In genomic region chr3:169527539-169527938, GRCh38 we compare ENCODE assay signal across 29 cellular contexts.
"Had no signal": no experiment of that assay in that cellular context is flagged by ENCODE, and none has a peak within 500 bp of the region (broad histone marks: within the 10 kb centered on the region; RNA-seq: fewer than 3 reads in every experiment).

No MANE protein-coding gene starts in this region.

- H3K4me1 ChIP-seq: breast epithelium had no signal

- H3K4me1 Mint-ChIP-seq: activated CD4-positive, alpha-beta T cell treated with anti-CD3 and anti-CD28 coated beads, Interleukin-2, amount 10 ng/mL, durations not matched to agents 7 days and 5 days; activated T-helper 17 cell treated with anti-CD3 and anti-CD28 coated beads, Interleukin-2, amount 50 U/mL, for 72 hours; T-cell had no signal

- H3K27ac ChIP-seq: breast epithelium, SK-N-MC, VCaP had no signal

- H3K36me3 Mint-ChIP-seq: activated CD4-positive, alpha-beta memory T cell treated with anti-CD3 and anti-CD28 coated beads for 36 hours; activated naive CD8-positive, alpha-beta T cell; T-cell had no signal

- H3K27ac Mint-ChIP-seq: activated CD4-positive, alpha-beta memory T cell treated with anti-CD3 and anti-CD28 coated beads for 36 hours; activated CD4-positive, alpha-beta T cell treated with anti-CD3 and anti-CD28 coated beads, Interleukin-2, amount 10 ng/mL, durations not matched to agents 7 days and 5 days; activated naive CD4-positive, alpha-beta T cell treated with anti-CD3 and anti-CD28 coated beads for 36 hours; activated naive CD8-positive, alpha-beta T cell; activated T-helper 17 cell treated with anti-CD3 and anti-CD28 coated beads, Interleukin-2, amount 50 U/mL, for 72 hours; T-cell had no signal

- H3K27me3 ChIP-seq: breast epithelium had no signal

- DNase-seq: activated CD4-positive, alpha-beta memory T cell treated with anti-CD3 and anti-CD28 coated beads for 36 hours; activated CD4-positive, alpha-beta T cell treated with anti-CD3 and anti-CD28 coated beads, Interleukin-2, amount 10 ng/mL, durations not matched to agents 7 days and 5 days; activated CD4-positive, CD25-positive, alpha-beta regulatory T cell; activated CD8-positive, alpha-beta memory T cell treated with anti-CD3 and anti-CD28 coated beads for 24 hours; activated gamma-delta T cell; activated naive CD4-positive, alpha-beta T cell treated with anti-CD3 and anti-CD28 coated beads for 36 hours; activated T-cell treated with anti-CD3 and anti-CD28 coated beads, Interleukin-2, amount 50 U/mL, for 48 hours; amygdala; MG63; MV-4-11; NCI-H1092 treated with DMSO at 0.1 percent for 48 hours; NCI-H1417 treated with DMSO at 0.1 percent for 48 hours; NCI-H1694; NCI-H2029 treated with DMSO at 0.1 percent for 48 hours; NCI-H510A treated with DMSO at 0.1 percent for 48 hours; NK-92 treated with Interleukin-12 subunit alpha and Interleukin-12 subunit beta, amount 100 ng/mL, for 24 hours; OCI-M1; RPMI8226; T-cell; T-helper 2 cell; T1000 had no signal

- H3K4me3 ChIP-seq: breast epithelium, MG63, SK-N-MC had no signal

- H3K27me3 Mint-ChIP-seq: activated CD4-positive, alpha-beta memory T cell treated with anti-CD3 and anti-CD28 coated beads for 36 hours; activated naive CD8-positive, alpha-beta T cell; activated T-helper 17 cell treated with anti-CD3 and anti-CD28 coated beads, Interleukin-2, amount 50 U/mL, for 72 hours had no signal

- ATAC-seq: activated T-helper 17 cell treated with anti-CD3 and anti-CD28 coated beads, Interleukin-2, amount 50 U/mL, for 72 hours; Panc1; Right ventricle myocardium inferior; T-cell had no signal

- H3K36me3 ChIP-seq: breast epithelium, MG63 had no signal

- H3K9me3 Mint-ChIP-seq: activated CD4-positive, alpha-beta memory T cell treated with anti-CD3 and anti-CD28 coated beads for 36 hours; activated CD4-positive, alpha-beta T cell treated with anti-CD3 and anti-CD28 coated beads, Interleukin-2, amount 10 ng/mL, durations not matched to agents 7 days and 5 days; activated naive CD4-positive, alpha-beta T cell treated with anti-CD3 and anti-CD28 coated beads for 36 hours; activated T-helper 17 cell treated with anti-CD3 and anti-CD28 coated beads, Interleukin-2, amount 50 U/mL, for 72 hours; T-cell had no signal

- H3K9me3 ChIP-seq: breast epithelium, MG63 had no signal

- H3K4me3 Mint-ChIP-seq: activated CD4-positive, alpha-beta memory T cell treated with anti-CD3 and anti-CD28 coated beads for 36 hours; activated CD4-positive, alpha-beta T cell treated with anti-CD3 and anti-CD28 coated beads, Interleukin-2, amount 10 ng/mL, durations not matched to agents 7 days and 5 days; activated naive CD4-positive, alpha-beta T cell treated with anti-CD3 and anti-CD28 coated beads for 36 hours; activated naive CD8-positive, alpha-beta T cell; activated T-helper 17 cell treated with anti-CD3 and anti-CD28 coated beads, Interleukin-2, amount 50 U/mL, for 72 hours; T-cell had no signal

- FAIRE-seq: TTC549 had no signal
